Comparison of ENCODE assay signal across 1 cellular context in genomic region chr1:197917813-197918646, GRCh38.
TF ChIP-seq lines count a peak whose summit lies in the region.

No MANE protein-coding gene starts in this region.

TF ChIP-seq in H1, 55 proteins besides CTCF, POLR2A, EP300 and RAD21 (continued from another document):
- TF ChIP-seq ATF2 (IDR thresholded peaks at IDR 0.05; ENCODE audit: low read length) = no peak
- no peak for TF ChIP-seq SP1 (IDR thresholded peaks at IDR 0.05; ENCODE audit: low read depth, low read length)
- peak; percentile 92 for TF ChIP-seq CBX8 (IDR thresholded peaks at IDR 0.05; ENCODE audit: borderline replicate concordance, low read depth, low read length)
- TF ChIP-seq RNF2 (IDR thresholded peaks at IDR 0.05; ENCODE audit: borderline replicate concordance, low read depth, low read length, missing control alignments, poor library complexity, severe bottlenecking) = peak; percentile 90
- no peak for TF ChIP-seq TAF1 (IDR thresholded peaks at IDR 0.05; ENCODE audit: low read depth, low read length)
- TF ChIP-seq GABPA (IDR thresholded peaks at IDR 0.05; ENCODE audit: borderline replicate concordance, insufficient read depth, low read length) = no peak
- no peak for TF ChIP-seq TCF12 (IDR thresholded peaks at IDR 0.05; ENCODE audit: low read depth, low read length)
- peak; percentile 95 for TF ChIP-seq EZH2 (IDR thresholded peaks at IDR 0.05; ENCODE audit: low read depth, low read length, severe bottlenecking)
- no peak for TF ChIP-seq CHD7 (IDR thresholded peaks at IDR 0.05; ENCODE audit: insufficient replicate concordance, low read length)
- no peak for TF ChIP-seq SAP30 (IDR thresholded peaks at IDR 0.05; ENCODE audit: insufficient read depth, insufficient replicate concordance, low read length)
- TF ChIP-seq SP4 (IDR thresholded peaks at IDR 0.05; ENCODE audit: low read length) = no peak
- no peak for TF ChIP-seq RXRA (IDR thresholded peaks at IDR 0.05; ENCODE audit: insufficient read depth, low read depth, low read length)
- peak; percentile 58 for TF ChIP-seq TBP (IDR thresholded peaks at IDR 0.05; ENCODE audit: low read depth, low read length)
